1 cellular context compared by ENCODE assay signal in the genomic region with DNA sequence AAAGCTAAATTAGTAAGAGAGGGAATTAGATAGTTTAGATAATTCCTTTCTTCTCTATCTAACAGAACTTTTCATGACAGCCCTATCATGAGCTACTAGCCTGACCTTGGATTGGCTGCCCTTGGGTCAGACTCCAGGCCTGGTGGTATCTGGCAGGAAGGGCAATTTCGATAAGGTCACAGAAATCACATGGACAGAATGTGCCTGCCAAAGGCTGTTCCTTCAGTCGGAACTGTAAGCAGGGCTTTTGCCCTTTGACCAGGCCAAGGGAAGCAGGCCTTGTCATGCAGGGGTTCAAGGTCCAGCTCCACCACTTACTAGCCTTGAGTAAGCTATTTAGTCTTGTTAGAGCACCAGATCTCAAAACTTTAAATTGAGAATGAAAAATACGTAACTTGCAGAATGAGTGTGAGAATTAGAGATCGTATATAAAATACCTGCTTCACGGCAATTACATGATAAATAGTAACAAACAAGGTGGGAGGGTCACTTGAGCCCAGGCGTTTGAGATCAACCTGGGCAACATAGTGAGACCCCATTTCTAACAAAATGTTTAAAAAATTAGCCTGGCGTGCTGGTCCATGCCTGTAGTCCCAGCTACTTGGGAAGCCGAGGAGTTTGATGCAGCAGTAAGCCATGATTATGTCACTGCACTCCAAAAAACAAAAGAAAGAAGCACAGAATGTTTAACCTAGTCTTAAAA.
TF ChIP-seq lines count a peak whose summit lies in the region.

No MANE protein-coding gene starts in this region.

TF ChIP-seq in HepG2, 621 proteins besides CTCF, POLR2A, EP300 and RAD21 (continued from another document and continues in another):
- 0 out of 2 replicates have a peak, but pooled peaks have one; percentile 53 for TF ChIP-seq HIC2 (CRISPR knock-in tag; IDR thresholded peaks at IDR 0.05; ENCODE audit: low read depth)
- TF ChIP-seq DPF2 (CRISPR knock-in tag; IDR thresholded peaks at IDR 0.05; ENCODE audit: borderline replicate concordance, low read depth): peak; percentile 29; the same call in 1 of the 2 replicates
- TF ChIP-seq ERF (CRISPR knock-in tag; IDR thresholded peaks at IDR 0.05): peak; percentile 14; the same call in 1 of the 2 replicates
- peak; percentile 63; the same call in 1 of the 2 replicates for TF ChIP-seq SMAD3 (CRISPR knock-in tag; IDR thresholded peaks at IDR 0.05)
- 0 out of 2 replicates have a peak, but pooled peaks have one; percentile 37 for TF ChIP-seq MTA1 (CRISPR knock-in tag; IDR thresholded peaks at IDR 0.05; ENCODE audit: borderline replicate concordance)
- TF ChIP-seq NFYB (CRISPR knock-in tag; IDR thresholded peaks at IDR 0.05): no peak
- no peak for TF ChIP-seq GABPA (IDR thresholded peaks at IDR 0.05; ENCODE audit: low read depth, low read length)
- TF ChIP-seq GABPA (CRISPR knock-in tag; IDR thresholded peaks at IDR 0.05; ENCODE audit: low read depth): peak; percentile 48; the same call in 1 of the 2 replicates
- TF ChIP-seq SAP130 (CRISPR knock-in tag; IDR thresholded peaks at IDR 0.05; ENCODE audit: low read depth): peak; percentile 53; the same call in 1 of the 2 replicates
- no peak for TF ChIP-seq DMAP1 (CRISPR knock-in tag; IDR thresholded peaks at IDR 0.05)
- peak; percentile 86 for TF ChIP-seq HNF4G (IDR thresholded peaks at IDR 0.05; ENCODE audit: borderline replicate concordance, low read depth, low read length)
- TF ChIP-seq HNF4G (CRISPR knock-in tag; IDR thresholded peaks at IDR 0.05; ENCODE audit: borderline replicate concordance, low read depth): peak; percentile 92
- TF ChIP-seq, protein P1, sequence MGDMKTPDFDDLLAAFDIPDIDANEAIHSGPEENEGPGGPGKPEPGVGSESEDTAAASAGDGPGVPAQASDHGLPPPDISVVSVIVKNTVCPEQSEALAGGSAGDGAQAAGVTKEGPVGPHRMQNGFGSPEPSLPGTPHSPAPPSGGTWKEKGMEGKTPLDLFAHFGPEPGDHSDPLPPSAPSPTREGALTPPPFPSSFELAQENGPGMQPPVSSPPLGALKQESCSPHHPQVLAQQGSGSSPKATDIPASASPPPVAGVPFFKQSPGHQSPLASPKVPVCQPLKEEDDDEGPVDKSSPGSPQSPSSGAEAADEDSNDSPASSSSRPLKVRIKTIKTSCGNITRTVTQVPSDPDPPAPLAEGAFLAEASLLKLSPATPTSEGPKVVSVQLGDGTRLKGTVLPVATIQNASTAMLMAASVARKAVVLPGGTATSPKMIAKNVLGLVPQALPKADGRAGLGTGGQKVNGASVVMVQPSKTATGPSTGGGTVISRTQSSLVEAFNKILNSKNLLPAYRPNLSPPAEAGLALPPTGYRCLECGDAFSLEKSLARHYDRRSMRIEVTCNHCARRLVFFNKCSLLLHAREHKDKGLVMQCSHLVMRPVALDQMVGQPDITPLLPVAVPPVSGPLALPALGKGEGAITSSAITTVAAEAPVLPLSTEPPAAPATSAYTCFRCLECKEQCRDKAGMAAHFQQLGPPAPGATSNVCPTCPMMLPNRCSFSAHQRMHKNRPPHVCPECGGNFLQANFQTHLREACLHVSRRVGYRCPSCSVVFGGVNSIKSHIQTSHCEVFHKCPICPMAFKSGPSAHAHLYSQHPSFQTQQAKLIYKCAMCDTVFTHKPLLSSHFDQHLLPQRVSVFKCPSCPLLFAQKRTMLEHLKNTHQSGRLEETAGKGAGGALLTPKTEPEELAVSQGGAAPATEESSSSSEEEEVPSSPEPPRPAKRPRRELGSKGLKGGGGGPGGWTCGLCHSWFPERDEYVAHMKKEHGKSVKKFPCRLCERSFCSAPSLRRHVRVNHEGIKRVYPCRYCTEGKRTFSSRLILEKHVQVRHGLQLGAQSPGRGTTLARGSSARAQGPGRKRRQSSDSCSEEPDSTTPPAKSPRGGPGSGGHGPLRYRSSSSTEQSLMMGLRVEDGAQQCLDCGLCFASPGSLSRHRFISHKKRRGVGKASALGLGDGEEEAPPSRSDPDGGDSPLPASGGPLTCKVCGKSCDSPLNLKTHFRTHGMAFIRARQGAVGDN (CRISPR knock-in tag; IDR thresholded peaks at IDR 0.05): no peak; the same call in 1 of the 2 replicates
- TF ChIP-seq ZNF124 (CRISPR knock-in tag; IDR thresholded peaks at IDR 0.05): peak; percentile 69; the same call in 1 of the 2 replicates
- TF ChIP-seq SALL1 (CRISPR knock-in tag; IDR thresholded peaks at IDR 0.05): peak; percentile 96
- peak; percentile 53; the same call in 1 of the 2 replicates for TF ChIP-seq ARID4A (CRISPR knock-in tag; IDR thresholded peaks at IDR 0.05; ENCODE audit: borderline replicate concordance)
- no peak for TF ChIP-seq ZNF850 (CRISPR knock-in tag; conservative IDR thresholded peaks at IDR 0.05)
- TF ChIP-seq ZNF264 (CRISPR knock-in tag; IDR thresholded peaks at IDR 0.05): peak; percentile 66; the same call in 1 of the 2 replicates
- TF ChIP-seq, protein P2, sequence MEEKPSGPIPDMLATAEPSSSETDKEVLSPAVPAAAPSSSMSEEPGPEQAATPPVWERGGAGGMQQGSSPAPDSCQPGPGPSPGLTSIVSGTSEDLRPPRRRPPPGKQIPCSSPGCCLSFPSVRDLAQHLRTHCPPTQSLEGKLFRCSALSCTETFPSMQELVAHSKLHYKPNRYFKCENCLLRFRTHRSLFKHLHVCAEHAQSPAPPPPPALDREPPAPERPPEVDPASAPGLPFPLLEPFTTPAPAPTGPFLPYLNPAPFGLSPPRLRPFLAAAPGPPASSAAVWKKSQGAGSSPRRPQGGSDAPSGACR (CRISPR knock-in tag; IDR thresholded peaks at IDR 0.05): no peak; the same call in 1 of the 2 replicates
- peak; percentile 79 for TF ChIP-seq NCOR1 (IDR thresholded peaks at IDR 0.05; ENCODE audit: borderline replicate concordance, low read length)
- no peak for TF ChIP-seq ZFP1 (CRISPR knock-in tag; IDR thresholded peaks at IDR 0.05)
- no peak for TF ChIP-seq SIX4 (CRISPR knock-in tag; IDR thresholded peaks at IDR 0.05)
- no peak for TF ChIP-seq CENPBD1 (CRISPR knock-in tag; IDR thresholded peaks at IDR 0.05; ENCODE audit: borderline replicate concordance, low read depth)
- TF ChIP-seq, protein P3, sequence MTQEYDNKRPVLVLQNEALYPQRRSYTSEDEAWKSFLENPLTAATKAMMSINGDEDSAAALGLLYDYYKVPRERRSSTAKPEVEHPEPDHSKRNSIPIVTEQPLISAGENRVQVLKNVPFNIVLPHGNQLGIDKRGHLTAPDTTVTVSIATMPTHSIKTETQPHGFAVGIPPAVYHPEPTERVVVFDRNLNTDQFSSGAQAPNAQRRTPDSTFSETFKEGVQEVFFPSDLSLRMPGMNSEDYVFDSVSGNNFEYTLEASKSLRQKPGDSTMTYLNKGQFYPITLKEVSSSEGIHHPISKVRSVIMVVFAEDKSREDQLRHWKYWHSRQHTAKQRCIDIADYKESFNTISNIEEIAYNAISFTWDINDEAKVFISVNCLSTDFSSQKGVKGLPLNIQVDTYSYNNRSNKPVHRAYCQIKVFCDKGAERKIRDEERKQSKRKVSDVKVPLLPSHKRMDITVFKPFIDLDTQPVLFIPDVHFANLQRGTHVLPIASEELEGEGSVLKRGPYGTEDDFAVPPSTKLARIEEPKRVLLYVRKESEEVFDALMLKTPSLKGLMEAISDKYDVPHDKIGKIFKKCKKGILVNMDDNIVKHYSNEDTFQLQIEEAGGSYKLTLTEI (CRISPR knock-in tag; conservative IDR thresholded peaks at IDR 0.05): no peak
- TF ChIP-seq ZMYM2 (CRISPR knock-in tag; IDR thresholded peaks at IDR 0.05): peak; percentile 92; the same call in 1 of the 2 replicates
- 0 out of 2 replicates have a peak, but pooled peaks have one; percentile 9 for TF ChIP-seq HHEX (CRISPR knock-in tag; IDR thresholded peaks at IDR 0.05)
- peak; percentile 52; the same call in 1 of the 2 replicates for TF ChIP-seq ZBED4 (CRISPR knock-in tag; IDR thresholded peaks at IDR 0.05; ENCODE audit: borderline replicate concordance)
- peak; percentile 79 for TF ChIP-seq ZNF121 (CRISPR knock-in tag; IDR thresholded peaks at IDR 0.05)
- no peak for TF ChIP-seq TFAP4 (IDR thresholded peaks at IDR 0.05; ENCODE audit: borderline replicate concordance, low read depth)
- peak; percentile 71; the same call in 1 of the 2 replicates for TF ChIP-seq IKZF5 (CRISPR knock-in tag; IDR thresholded peaks at IDR 0.05)
- TF ChIP-seq RFX3 (CRISPR knock-in tag; IDR thresholded peaks at IDR 0.05): no peak
- peak; percentile 42 for TF ChIP-seq ZFY (CRISPR knock-in tag; IDR thresholded peaks at IDR 0.05)
- TF ChIP-seq ZFP37 (CRISPR knock-in tag; IDR thresholded peaks at IDR 0.05; ENCODE audit: borderline replicate concordance): no peak
- TF ChIP-seq ZNF451 (CRISPR knock-in tag; IDR thresholded peaks at IDR 0.05): 0 out of 2 replicates have a peak, but pooled peaks have one; percentile 53
- peak; percentile 38; the same call in 1 of the 2 replicates for TF ChIP-seq MYC (CRISPR knock-in tag; IDR thresholded peaks at IDR 0.05; ENCODE audit: borderline replicate concordance)
- TF ChIP-seq ELF3 (CRISPR knock-in tag; IDR thresholded peaks at IDR 0.05): peak; percentile 69
